ENCODE assay signal across 8 cellular contexts in the genomic region with DNA sequence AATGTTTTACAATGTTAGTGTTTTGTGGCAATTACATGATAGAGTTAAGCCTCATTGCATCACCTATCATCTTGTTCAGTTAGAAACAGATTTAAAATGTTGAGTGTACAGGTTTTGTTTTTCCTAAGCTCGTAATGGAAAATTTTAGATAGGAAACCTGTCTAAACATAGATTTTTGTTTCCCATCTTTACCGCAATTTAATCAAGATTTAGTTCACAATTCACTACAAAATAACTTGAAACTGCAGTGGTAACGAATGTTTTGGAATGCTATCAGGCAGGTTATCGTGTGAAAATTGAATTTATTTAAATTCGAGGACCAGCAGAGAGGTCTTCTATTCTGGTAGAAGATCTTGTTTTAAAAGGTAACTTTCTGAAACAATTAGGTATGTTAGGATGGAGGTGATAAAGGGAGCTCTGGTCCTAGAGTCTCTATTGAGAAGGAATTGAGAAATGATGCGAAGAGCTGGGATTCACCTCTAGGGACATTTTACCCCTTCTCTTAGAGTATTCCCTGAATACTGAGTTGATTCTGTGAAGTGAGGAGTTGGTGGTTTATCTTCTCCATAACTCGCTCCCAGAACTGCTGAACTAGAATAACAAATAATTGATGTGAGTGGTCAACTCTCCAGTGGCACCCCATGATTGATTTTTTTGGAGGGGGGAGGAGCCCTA. TPM values are rescaled to one million over a fixed set of nuclear protein-coding genes. Genes with fewer than 3 reads are reported as not detected.
DNase-seq lines count a peak whose midpoint lies in the region; ATAC-seq and TF ChIP-seq lines count a peak whose summit lies in the region.

No MANE protein-coding gene starts in this region.

- intact Hi-C loops in natural killer cell (cut with micrococcal nuclease): no loop called here

- peak overlapping the region; percentile 66 for H3K4me3 ChIP-seq in iPS-11a (ENCODE audit: low read depth, low read length)

- CTCF ChIA-PET in activated CD4-positive, alpha-beta memory T cell treated with anti-CD3 and anti-CD28 coated beads, Interleukin-2, amount 10 ng/mL, durations not matched to agents 7 days and 5 days (lab: Charles Lee): interaction anchor here (0.5 to 1.7 kb wide), 8 partner anchors 10 to 295 kb away, joined by 3 to 6 read pairs (median 3); no protein-coding TSS in a partner anchor

- no peak for ATAC-seq in natural killer cell treated with Interleukin-12 subunit alpha and Interleukin-12 subunit beta and Interleukin-15 and Interleukin-18, amount 100 ng/mL, for 72 hours
- no peak for ATAC-seq in natural killer cell

- peaks cover 4 to 6% of the 10 kb centered on the region in 2 donors for H3K4me1 Mint-ChIP-seq in natural killer cell treated with Interleukin-12 subunit alpha and Interleukin-12 subunit beta and Interleukin-15 and Interleukin-18, amount 100 ng/mL, for 72 hours (ENCODE audit: low read depth in 2 of 2)
- H3K4me1 Mint-ChIP-seq in natural killer cell: peaks cover 0 to 6% of the 10 kb centered on the region in 2 donors
- peaks cover 13% of the 10 kb centered on the region for H3K4me1 Mint-ChIP-seq in activated CD4-positive, alpha-beta memory T cell treated with anti-CD3 and anti-CD28 coated beads, Interleukin-2, amount 10 ng/mL, durations not matched to agents 7 days and 5 days

- no peak overlapping the region for H3K27ac Mint-ChIP-seq in natural killer cell treated with Interleukin-12 subunit alpha and Interleukin-12 subunit beta and Interleukin-15 and Interleukin-18, amount 100 ng/mL, for 72 hours
- no peak overlapping the region for H3K27ac Mint-ChIP-seq in natural killer cell
- H3K27ac Mint-ChIP-seq in activated CD4-positive, alpha-beta memory T cell treated with anti-CD3 and anti-CD28 coated beads, Interleukin-2, amount 10 ng/mL, durations not matched to agents 7 days and 5 days: no peak overlapping the region

- no peaks in the 10 kb centered on the region for H3K36me3 Mint-ChIP-seq in natural killer cell treated with Interleukin-12 subunit alpha and Interleukin-12 subunit beta and Interleukin-15 and Interleukin-18, amount 100 ng/mL, for 72 hours
- H3K36me3 Mint-ChIP-seq in natural killer cell: no peaks in the 10 kb centered on the region
- no peaks in the 10 kb centered on the region for H3K36me3 Mint-ChIP-seq in activated CD4-positive, alpha-beta memory T cell treated with anti-CD3 and anti-CD28 coated beads, Interleukin-2, amount 10 ng/mL, durations not matched to agents 7 days and 5 days (ENCODE audit: low read depth)

- POLR2A ChIA-PET in activated CD4-positive, alpha-beta memory T cell treated with anti-CD3 and anti-CD28 coated beads, Interleukin-2, amount 10 ng/mL, durations not matched to agents 7 days and 5 days (lab: Charles Lee): interaction anchor here (0.6 to 1.7 kb wide), 3 partner anchors 45 to 74 kb away, joined by 3 to 5 read pairs (median 3); no protein-coding TSS in a partner anchor

- no peak for DNase-seq in natural killer cell treated with Interleukin-12 subunit alpha and Interleukin-12 subunit beta and Interleukin-15 and Interleukin-18, amount 100 ng/mL, for 72 hours (ENCODE audit: low spot score)
- no peak for DNase-seq in natural killer cell
- no peak for DNase-seq in activated CD4-positive, alpha-beta memory T cell treated with anti-CD3 and anti-CD28 coated beads, Interleukin-2, amount 10 ng/mL, durations not matched to agents 7 days and 5 days
- no peak for DNase-seq in activated CD4-positive, CD25-positive, alpha-beta regulatory T cell (lab: John Stamatoyannopoulos, UW)
- no peak for DNase-seq in activated effector memory CD4-positive, alpha-beta T cell treated with anti-CD3 and anti-CD28 coated beads, Interleukin-2, amount 50 U/mL, for 16 hours
- DNase-seq in SKM-1 treated with dmso at 0.1 percent for 144 hours (lab: John Stamatoyannopoulos, UW; ENCODE audit: unreplicated experiment): no peak
- no peak for DNase-seq in NCI-H1694 (lab: John Stamatoyannopoulos, UW)

- H3K9me3 Mint-ChIP-seq in natural killer cell treated with Interleukin-12 subunit alpha and Interleukin-12 subunit beta and Interleukin-15 and Interleukin-18, amount 100 ng/mL, for 72 hours: no peaks in the 10 kb centered on the region
- no peaks in the 10 kb centered on the region for H3K9me3 Mint-ChIP-seq in natural killer cell
- H3K9me3 Mint-ChIP-seq in activated CD4-positive, alpha-beta memory T cell treated with anti-CD3 and anti-CD28 coated beads, Interleukin-2, amount 10 ng/mL, durations not matched to agents 7 days and 5 days: no peaks in the 10 kb centered on the region

- H3K27me3 Mint-ChIP-seq in natural killer cell treated with Interleukin-12 subunit alpha and Interleukin-12 subunit beta and Interleukin-15 and Interleukin-18, amount 100 ng/mL, for 72 hours: peaks cover 23 to 34% of the 10 kb centered on the region in 2 donors
- H3K27me3 Mint-ChIP-seq in natural killer cell (ENCODE audit: low read depth in 2 of 2): peaks cover 9 to 24% of the 10 kb centered on the region in 2 donors
- H3K27me3 Mint-ChIP-seq in activated CD4-positive, alpha-beta memory T cell treated with anti-CD3 and anti-CD28 coated beads, Interleukin-2, amount 10 ng/mL, durations not matched to agents 7 days and 5 days: peaks cover 41% of the 10 kb centered on the region

- H3K4me3 Mint-ChIP-seq in natural killer cell treated with Interleukin-12 subunit alpha and Interleukin-12 subunit beta and Interleukin-15 and Interleukin-18, amount 100 ng/mL, for 72 hours: peak overlapping the region; percentile 84
- H3K4me3 Mint-ChIP-seq in natural killer cell: no peak overlapping the region
- H3K4me3 Mint-ChIP-seq in activated CD4-positive, alpha-beta memory T cell treated with anti-CD3 and anti-CD28 coated beads, Interleukin-2, amount 10 ng/mL, durations not matched to agents 7 days and 5 days: peak overlapping the region; percentile 23

- TF ChIP-seq CTCF in natural killer cell (IDR thresholded peaks at IDR 0.05): no peak

RNA-seq across cellular contexts. Expression of gene DOCK3, which starts 1.4 kb away (rescaled TPM):
- total RNA-seq in natural killer cell treated with Interleukin-12 subunit alpha and Interleukin-12 subunit beta and Interleukin-15 and Interleukin-18, amount 100 ng/mL, for 72 hours: 1 to 10 TPM; 1.3 to 4.5 TPM
- total RNA-seq in natural killer cell: 1 to 10 TPM; 1.4 to 2.4 (median 1.7) TPM
- 1 to 10 TPM; 1.6 to 1.7 TPM for total RNA-seq in activated CD4-positive, alpha-beta memory T cell treated with anti-CD3 and anti-CD28 coated beads, Interleukin-2, amount 10 ng/mL, durations not matched to agents 7 days and 5 days

RNA-seq across cellular contexts. Expression of gene MAPKAPK3, which starts 59.2 kb away (rescaled TPM):
- 100 to 1,000 TPM in 1 of 2 donors, 10 to 100 TPM in 1; 84.8 to 106 TPM for total RNA-seq in natural killer cell treated with Interleukin-12 subunit alpha and Interleukin-12 subunit beta and Interleukin-15 and Interleukin-18, amount 100 ng/mL, for 72 hours
- 10 to 100 TPM; 48.0 to 57.7 (median 49.3) TPM for total RNA-seq in natural killer cell
- total RNA-seq in activated CD4-positive, alpha-beta memory T cell treated with anti-CD3 and anti-CD28 coated beads, Interleukin-2, amount 10 ng/mL, durations not matched to agents 7 days and 5 days: 100 to 1,000 TPM; 146 to 157 TPM
